13 cellular contexts compared by ENCODE assay signal in genomic region chr1:207849016-207849415, GRCh38.
A peak's percentile ranks its signal among the peaks of the same experiment; 100 is the strongest.
DNase-seq lines count a peak whose midpoint lies in the region; ATAC-seq, FAIRE-seq and TF ChIP-seq lines count a peak whose summit lies in the region.
"Had no signal": no experiment of that assay in that cellular context is flagged by ENCODE, and none has a peak within 500 bp of the region (broad histone marks: within the 10 kb centered on the region; RNA-seq: fewer than 3 reads in every experiment).

No MANE protein-coding gene starts in this region.

- TF ChIP-seq POLR2A in tibial nerve (IDR thresholded peaks at IDR 0.05) = no peak

- no peak overlapping the region for H3K4me2 ChIP-seq in keratinocyte (ENCODE audit: control insufficient read depth, extremely low read depth, insufficient read depth, low read depth, low read length)

- no peak for TF ChIP-seq EP300 in tibial nerve (IDR thresholded peaks at IDR 0.05)

- H3K4me3 Mint-ChIP-seq in activated naive CD4-positive, alpha-beta T cell treated with anti-CD3 and anti-CD28 coated beads for 36 hours = no peak overlapping the region
- peak overlapping the region; percentile 23 for H3K4me3 Mint-ChIP-seq in activated T-helper 1 cell treated with anti-CD3 and anti-CD28 coated beads, Interleukin-12 subunit alpha, Interleukin-12 subunit beta, Interleukin-2, Interleukin-4 antibody, amounts not matched to agents 30 ng/mL and 10 ng/mL and 1 ng/mL, durations not matched to agents 14 hours and 24 hours and 36 hours

- H3K27me3 ChIP-seq in keratinocyte (ENCODE audit: control insufficient read depth, extremely low read depth, insufficient read depth, low read length) = no peaks in the 10 kb centered on the region
- no peaks in the 10 kb centered on the region for H3K27me3 ChIP-seq in tibial nerve
- H3K27me3 ChIP-seq: BE2C, brain microvascular endothelial cell had no signal

- no peaks in the 10 kb centered on the region for H3K9me1 ChIP-seq in keratinocyte (ENCODE audit: control insufficient read depth, extremely low read depth, insufficient read depth, low read length)

- TF ChIP-seq CTCF in keratinocyte (optimal IDR thresholded peaks at IDR 0.05 in 1 of 3, IDR thresholded peaks at IDR 0.05 in 1 of 3, conservative IDR thresholded peaks at IDR 0.05 in 1 of 3; ENCODE audit: extremely low read depth in 1 of 3, insufficient read depth in 2 of 3, low read length in 3 of 3) = no peak
- TF ChIP-seq CTCF in tibial nerve (IDR thresholded peaks at IDR 0.05) = no peak
- TF ChIP-seq CTCF in omental fat pad (IDR thresholded peaks at IDR 0.05) = no peak

- H3K4me1 Mint-ChIP-seq in activated naive CD4-positive, alpha-beta T cell treated with anti-CD3 and anti-CD28 coated beads for 36 hours (ENCODE audit: low read depth) = peaks cover 77% of the 10 kb centered on the region
- H3K4me1 Mint-ChIP-seq in activated T-helper 1 cell treated with anti-CD3 and anti-CD28 coated beads, Interleukin-12 subunit alpha, Interleukin-12 subunit beta, Interleukin-2, Interleukin-4 antibody, amounts not matched to agents 30 ng/mL and 10 ng/mL and 1 ng/mL, durations not matched to agents 14 hours and 24 hours and 36 hours (ENCODE audit: low read depth) = peaks cover 68% of the 10 kb centered on the region

- intact Hi-C loops in activated naive CD4-positive, alpha-beta T cell treated with anti-CD3 and anti-CD28 coated beads for 36 hours (cut with micrococcal nuclease) = no loop called here
- intact Hi-C loops in activated T-helper 1 cell treated with anti-CD3 and anti-CD28 coated beads, Interleukin-12 subunit alpha, Interleukin-12 subunit beta, Interleukin-2, Interleukin-4 antibody, amounts not matched to agents 30 ng/mL and 10 ng/mL and 1 ng/mL, durations not matched to agents 14 hours and 24 hours and 36 hours (cut with micrococcal nuclease) = loop anchor here (1.0 kb wide), 1 partner anchor 12 kb away; no protein-coding TSS in a partner anchor

- H3K79me2 ChIP-seq in keratinocyte (ENCODE audit: control insufficient read depth, insufficient read depth, low read length) = peaks cover 64% of the 10 kb centered on the region

- no peaks in the 10 kb centered on the region for H3K9me3 Mint-ChIP-seq in activated naive CD4-positive, alpha-beta T cell treated with anti-CD3 and anti-CD28 coated beads for 36 hours
- no peaks in the 10 kb centered on the region for H3K9me3 Mint-ChIP-seq in activated T-helper 1 cell treated with anti-CD3 and anti-CD28 coated beads, Interleukin-12 subunit alpha, Interleukin-12 subunit beta, Interleukin-2, Interleukin-4 antibody, amounts not matched to agents 30 ng/mL and 10 ng/mL and 1 ng/mL, durations not matched to agents 14 hours and 24 hours and 36 hours

- peaks cover 11% of the 10 kb centered on the region for H3K36me3 Mint-ChIP-seq in activated naive CD4-positive, alpha-beta T cell treated with anti-CD3 and anti-CD28 coated beads for 36 hours (ENCODE audit: low read depth)
- peaks cover 30% of the 10 kb centered on the region for H3K36me3 Mint-ChIP-seq in activated T-helper 1 cell treated with anti-CD3 and anti-CD28 coated beads, Interleukin-12 subunit alpha, Interleukin-12 subunit beta, Interleukin-2, Interleukin-4 antibody, amounts not matched to agents 30 ng/mL and 10 ng/mL and 1 ng/mL, durations not matched to agents 14 hours and 24 hours and 36 hours (ENCODE audit: low read depth)

- no peaks in the 10 kb centered on the region for H4K20me1 ChIP-seq in keratinocyte (ENCODE audit: control insufficient read depth, extremely low read depth, insufficient read depth, low read length)

- 66 to 67% methylated on average over 3 of the region's 3 CpGs for WGBS in tibial nerve, 2 donors

- no peaks in the 10 kb centered on the region for H3K27me3 Mint-ChIP-seq in activated naive CD4-positive, alpha-beta T cell treated with anti-CD3 and anti-CD28 coated beads for 36 hours (ENCODE audit: low read depth)
- H3K27me3 Mint-ChIP-seq in activated T-helper 1 cell treated with anti-CD3 and anti-CD28 coated beads, Interleukin-12 subunit alpha, Interleukin-12 subunit beta, Interleukin-2, Interleukin-4 antibody, amounts not matched to agents 30 ng/mL and 10 ng/mL and 1 ng/mL, durations not matched to agents 14 hours and 24 hours and 36 hours (ENCODE audit: insufficient read depth) = no peaks in the 10 kb centered on the region

- peak overlapping the region; percentile 64 for H3K27ac ChIP-seq in keratinocyte (ENCODE audit: control insufficient read depth, insufficient read depth, low read length)
- peak overlapping the region in 3 of 4 donors; percentile 10 to 68 (median 47) for H3K27ac ChIP-seq in tibial nerve

- H3K27ac Mint-ChIP-seq in activated naive CD4-positive, alpha-beta T cell treated with anti-CD3 and anti-CD28 coated beads for 36 hours = peak overlapping the region; percentile 52
- peak overlapping the region; percentile 87 for H3K27ac Mint-ChIP-seq in activated T-helper 1 cell treated with anti-CD3 and anti-CD28 coated beads, Interleukin-12 subunit alpha, Interleukin-12 subunit beta, Interleukin-2, Interleukin-4 antibody, amounts not matched to agents 30 ng/mL and 10 ng/mL and 1 ng/mL, durations not matched to agents 14 hours and 24 hours and 36 hours

- no peak overlapping the region for H3K4me3 ChIP-seq in keratinocyte (ENCODE audit: control insufficient read depth in 2 of 3, extremely low read depth in 1 of 3, insufficient read depth in 2 of 3, low read depth in 1 of 3, low read length in 3 of 3)
- no peak overlapping the region for H3K4me3 ChIP-seq in tibial nerve

- H3K9ac ChIP-seq in keratinocyte (ENCODE audit: control insufficient read depth, extremely low read depth, insufficient read depth, low read length) = no peak overlapping the region

- H3K36me3 ChIP-seq in keratinocyte (ENCODE audit: control insufficient read depth in 2 of 2, extremely low read depth in 1 of 2, insufficient read depth in 2 of 2, low read length in 2 of 2) = peaks cover 12 to 20% of the 10 kb centered on the region in 2 experiments
- peaks cover 0 to 4% (median 0%) of the 10 kb centered on the region in 3 donors for H3K36me3 ChIP-seq in tibial nerve
- H3K36me3 ChIP-seq: BE2C, brain microvascular endothelial cell had no signal

- peak; percentile 69 for FAIRE-seq in keratinocyte (lab: Jason Lieb, UNC)

- dilution Hi-C loops in keratinocyte (cut with MboI; ENCODE audit: extremely low pct_ligation_motif_present, low sequenced_read_pairs) = no loop called here

- ATAC-seq in omental fat pad (ENCODE audit: low FRiP score) (no peak), HG02642 (IDR thresholded peaks at IDR 0.05; ENCODE audit: poor library complexity, unreplicated experiment) (no peak), GM21619 (IDR thresholded peaks at IDR 0.05; ENCODE audit: unreplicated experiment) (no peak)

- H3K4me1 ChIP-seq in keratinocyte (ENCODE audit: control insufficient read depth, extremely low read depth, insufficient read depth, low read length) = peaks cover 34% of the 10 kb centered on the region
- peaks cover 0 to 88% (median 31%) of the 10 kb centered on the region in 4 donors for H3K4me1 ChIP-seq in tibial nerve
- H3K4me1 ChIP-seq: BE2C had no signal

- H2AFZ ChIP-seq in keratinocyte (ENCODE audit: control insufficient read depth, low read length) = no peak overlapping the region

- no peak for DNase-seq in activated naive CD4-positive, alpha-beta T cell treated with anti-CD3 and anti-CD28 coated beads for 36 hours
- DNase-seq in activated naive CD4-positive, alpha-beta T cell (lab: John Stamatoyannopoulos, UW) = no peak
- no peak for DNase-seq in activated T-helper 1 cell treated with anti-CD3 and anti-CD28 coated beads, Interleukin-12 subunit alpha, Interleukin-12 subunit beta, Interleukin-2, Interleukin-4 antibody, amounts not matched to agents 30 ng/mL and 10 ng/mL and 1 ng/mL, durations not matched to agents 14 hours and 24 hours and 36 hours (ENCODE audit: low spot score)
- DNase-seq in keratinocyte (ENCODE audit: low read depth, low spot score) = no peak
- DNase-seq in tibial nerve (ENCODE audit: low spot score in 2 of 2) = no peak
- DNase-seq in omental fat pad (ENCODE audit: low spot score) = no peak
- DNase-seq: BE2C, brain microvascular endothelial cell, islet precursor cell, NCI-H1092, NCI-H748 treated with DMSO at 0.1 percent for 48 hours had no signal

- CTCF ChIA-PET in activated naive CD4-positive, alpha-beta T cell treated with anti-CD3 and anti-CD28 coated beads for 36 hours (lab: Charles Lee) = interaction anchor here (1.5 kb wide), 1 partner anchor 36 kb away, joined by 3 read pairs; no protein-coding TSS in a partner anchor

- H3K9me3 ChIP-seq in keratinocyte (ENCODE audit: control insufficient read depth, low read depth, low read length) = no peaks in the 10 kb centered on the region
- no peaks in the 10 kb centered on the region for H3K9me3 ChIP-seq in tibial nerve
- H3K9me3 ChIP-seq: BE2C had no signal
